Comparison of ENCODE assay signal across 12 cellular contexts in genomic region chr11:79436911-79437273, GRCh38. TPM values are rescaled to one million over a fixed set of nuclear protein-coding genes. Genes with fewer than 3 reads are reported as not detected.
DNase-seq lines count a peak whose midpoint lies in the region; ATAC-seq and TF ChIP-seq lines count a peak whose summit lies in the region.
"Had no signal": no experiment of that assay in that cellular context is flagged by ENCODE, and none has a peak within 500 bp of the region (broad histone marks: within the 10 kb centered on the region; RNA-seq: fewer than 3 reads in every experiment).

No MANE protein-coding gene starts in this region.

- H3K27me3 ChIP-seq in adrenal gland (peaks cover 13% of the 10 kb centered on the region), smooth muscle cell (ENCODE audit: low read depth) (peaks cover 16% of the 10 kb centered on the region)
- H3K27me3 ChIP-seq: SJCRH30 had no signal

- H3F3A ChIP-seq in smooth muscle cell (ENCODE audit: low read depth), result peaks cover 8% of the 10 kb centered on the region

- no peak for TF ChIP-seq POLR2A in adrenal gland (IDR thresholded peaks at IDR 0.05)

- peak overlapping the region; percentile 46; the same call in 1 of the 2 replicates for H3K27ac ChIP-seq in HEK293 (ENCODE audit: extremely low read depth, low read depth, low read length)
- peak overlapping the region in 3 of 5 donors; percentile 62 to 70 (median 63) for H3K27ac ChIP-seq in adrenal gland
- peak overlapping the region; percentile 63 for H3K27ac ChIP-seq in smooth muscle cell (ENCODE audit: low read depth)
- H3K27ac ChIP-seq: SJCRH30 had no signal

- peak overlapping the region; percentile 98 for H3K4me2 ChIP-seq in smooth muscle cell

- intact Hi-C loops in adrenal gland (cut with DNase I), result no loop called here

- 22 to 60% (median 40%) methylated on average over 4 to 10 of the region's 10 CpGs for WGBS in adrenal gland, 4 donors
- 19% methylated on average over 10 of the region's 10 CpGs for WGBS in smooth muscle cell (ENCODE audit: low lambda C conversion rate)

- peaks cover 64% of the 10 kb centered on the region for H3K79me2 ChIP-seq in smooth muscle cell (ENCODE audit: low read depth)

- peaks cover 52% of the 10 kb centered on the region for H4K20me1 ChIP-seq in smooth muscle cell (ENCODE audit: low read depth)

- CTCF ChIA-PET in HEK293 (lab: Yijun Ruan, JAX), result interaction anchor here (0.6 to 0.7 kb wide), 2 partner anchors 68 to 75 kb away, joined by 3 read pairs; no protein-coding TSS in a partner anchor

- TF ChIP-seq CTCF in HEK293 (tag by site-specific recombination; IDR thresholded peaks at IDR 0.05), result no peak
- no peak for TF ChIP-seq CTCF in adrenal gland (IDR thresholded peaks at IDR 0.05)
- no peak for TF ChIP-seq CTCF in smooth muscle cell (IDR thresholded peaks at IDR 0.05; ENCODE audit: borderline replicate concordance, insufficient read depth, poor library complexity, severe bottlenecking)

- peak overlapping the region; percentile 78 for H2AFZ ChIP-seq in smooth muscle cell (ENCODE audit: low read depth)

- peak overlapping the region; percentile 50 for H3K4me3 ChIP-seq in HEK293 (ENCODE audit: low read depth, low read length)
- peak overlapping the region in 2 of 4 donors; percentile 41 to 75 for H3K4me3 ChIP-seq in adrenal gland
- peak overlapping the region; percentile 38 for H3K4me3 ChIP-seq in iPS-11a (ENCODE audit: low read depth, low read length)
- H3K4me3 ChIP-seq in smooth muscle cell, result peak overlapping the region; percentile 78
- H3K4me3 ChIP-seq: SJCRH30 had no signal

- POLR2A ChIA-PET in HEK293 (lab: Yijun Ruan, JAX), result no interaction called here

- no peak for ATAC-seq in GM21367 (IDR thresholded peaks at IDR 0.05; ENCODE audit: unreplicated experiment)

- H3K9ac ChIP-seq in smooth muscle cell (ENCODE audit: low read depth), result no peak overlapping the region

- H3K4me1 ChIP-seq in HEK293 (ENCODE audit: control insufficient read depth, insufficient read depth, low read length), result 0 out of 2 replicates have a peak, but pooled peaks cover 5% of the 10 kb centered on the region
- peaks cover 22 to 43% of the 10 kb centered on the region in 2 donors for H3K4me1 ChIP-seq in adrenal gland (replicated peaks in 1 of 2)
- H3K4me1 ChIP-seq in smooth muscle cell (ENCODE audit: low read depth), result peaks cover 19% of the 10 kb centered on the region
- H3K4me1 ChIP-seq: SJCRH30 had no signal

- no peaks in the 10 kb centered on the region for H3K9me3 ChIP-seq in HEK293 (ENCODE audit: control insufficient read depth, insufficient read depth, low read depth, low read length)
- H3K9me3 ChIP-seq in adrenal gland (replicated peaks in 1 of 3), result no peaks in the 10 kb centered on the region
- no peaks in the 10 kb centered on the region for H3K9me3 ChIP-seq in smooth muscle cell (replicated peaks; ENCODE audit: low read depth)
- H3K9me3 ChIP-seq: SJCRH30 had no signal

- H3K36me3 ChIP-seq in HEK293 (ENCODE audit: control insufficient read depth in 2 of 2, insufficient read depth in 1 of 2, low read length in 2 of 2) (no peaks in the 10 kb centered on the region), adrenal gland (replicated peaks in 1 of 2) (no peaks in the 10 kb centered on the region), smooth muscle cell (ENCODE audit: low read depth) (no peaks in the 10 kb centered on the region)
- H3K36me3 ChIP-seq: SJCRH30 had no signal

- no peak for DNase-seq in adrenal gland
- DNase-seq in smooth muscle cell (lab: John Stamatoyannopoulos, UW; ENCODE audit: unreplicated experiment), result no peak
- no peak for DNase-seq in NCI-H1930 (lab: John Stamatoyannopoulos, UW)
- DNase-seq in Kasumi-1 (lab: John Stamatoyannopoulos, UW), result no peak
- no peak for DNase-seq in DMS79 (lab: John Stamatoyannopoulos, UW)
- DNase-seq: MV-4-11; SJCRH30; stimulated activated CD4-positive, alpha-beta T cell treated with anti-CD3 and anti-CD28 coated beads, Interleukin-4, amount 100 ng/mL, for 4 hours had no signal

TF ChIP-seq in HEK293, 187 proteins besides CTCF, POLR2A, EP300 and RAD21:
- TF ChIP-seq SCRT1 (tag by site-specific recombination; IDR thresholded peaks at IDR 0.05; ENCODE audit: borderline replicate concordance) (peak; percentile 64; the same call in 1 of the 2 replicates), ZNF785 (tag by site-specific recombination; IDR thresholded peaks at IDR 0.05) (no peak), ZNF341 (tag by site-specific recombination; IDR thresholded peaks at IDR 0.05; ENCODE audit: low read depth) (0 out of 2 replicates have a peak, but pooled peaks have one; percentile 5)

RNA-seq across cellular contexts. Expression of gene TENM4, which starts 3.9 kb away (rescaled TPM):
- 10 to 100 TPM in 4 of 8 donors, 1 to 10 TPM in 4; 3.3 to 24.9 (median 9.6) TPM for total RNA-seq in adrenal gland
- polyA plus RNA-seq in adrenal gland, result 1 to 10 TPM in 2 of 3 donors, under 1 TPM in 1; 0.74 to 3.1 (median 1.6) TPM
- total RNA-seq in smooth muscle cell, result 30.6 and 38.2 TPM in 2 replicates
- polyA plus RNA-seq in smooth muscle cell, result 31.6 and 31.7 TPM in 2 replicates
- total RNA-seq: activated T-helper 2 cell treated with anti-CD3 and anti-CD28 coated beads, Interferon-gamma antibody, Interleukin-2, Interleukin-4, amounts not matched to agents 10 μg/mL and 5 μg/mL and 100 μg/mL, durations not matched to agents 14 hours and 24 hours and 36 hours had no signal
